In the genomic region with DNA sequence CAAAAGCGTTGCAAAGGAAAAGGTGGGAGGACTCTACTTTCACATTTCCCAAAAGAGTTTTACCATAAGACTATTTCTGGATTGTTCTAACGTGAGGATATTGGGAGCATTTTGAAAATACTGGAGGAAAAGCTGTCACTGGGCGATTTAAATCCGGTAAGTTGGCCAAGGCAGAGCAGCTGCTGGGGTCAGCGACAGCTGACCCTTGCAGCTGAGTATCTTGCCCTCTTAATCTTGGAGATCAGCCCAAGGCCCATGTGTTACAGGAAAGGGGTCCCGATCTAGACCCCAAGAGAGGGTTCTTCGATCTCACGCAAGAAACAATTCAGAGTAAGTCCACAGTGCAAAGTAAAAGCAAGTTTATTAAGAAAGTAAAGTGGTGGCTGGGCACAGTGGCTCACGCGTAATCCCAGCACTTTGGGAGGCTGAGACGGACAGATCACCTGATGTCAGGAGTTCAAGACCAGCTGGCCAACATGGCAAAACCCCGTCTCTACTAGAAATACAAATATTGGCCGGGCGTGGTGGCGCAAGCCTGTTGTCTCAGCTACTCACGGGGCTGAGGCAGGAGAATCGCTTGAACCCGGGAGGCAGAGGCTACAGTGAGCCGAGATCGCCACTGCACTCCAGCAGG, we compare ENCODE assay signal across 8 cellular contexts. TPM values are rescaled to one million over a fixed set of nuclear protein-coding genes. Genes with fewer than 3 reads are reported as not detected.
A peak's percentile ranks its signal among the peaks of the same experiment; 100 is the strongest.
DNase-seq lines count a peak whose midpoint lies in the region; ATAC-seq and TF ChIP-seq lines count a peak whose summit lies in the region.

No MANE protein-coding gene starts in this region.

- TF ChIP-seq CTCF in AG04449 (IDR thresholded peaks at IDR 0.05; ENCODE audit: insufficient read depth, low read length, missing control alignments) (no peak), KMS-11 (conservative IDR thresholded peaks at IDR 0.05; ENCODE audit: low read depth, low read length) (no peak), dorsolateral prefrontal cortex (IDR thresholded peaks at IDR 0.05 in 54 of 56, conservative IDR thresholded peaks at IDR 0.05 in 2 of 56; ENCODE audit: low read depth in 1 of 56, partially characterized antibody in 56 of 56) (no peak)

- H3K27ac ChIP-seq in KMS-11 = peak overlapping the region; percentile 61
- peak overlapping the region; percentile 83 to 100 (median 99) for H3K27ac ChIP-seq in dorsolateral prefrontal cortex
- H3K27ac ChIP-seq in muscle layer of colon (ENCODE audit: low read depth, low read length) = peak overlapping the region; percentile 66

- peaks cover 32% of the 10 kb centered on the region for H3K79me2 ChIP-seq in KMS-11 (ENCODE audit: insufficient read depth, low read depth)

- H3K27me3 ChIP-seq in KMS-11 (ENCODE audit: insufficient read depth, low read depth) (no peaks in the 10 kb centered on the region), dorsolateral prefrontal cortex (no peaks in the 10 kb centered on the region), muscle layer of colon (ENCODE audit: control insufficient read depth in 1 of 2, insufficient read depth in 2 of 2, low read length in 2 of 2) (no peaks in the 10 kb centered on the region)

- no peak for DNase-seq in AG04449 (ENCODE audit: low read depth, low spot score)
- DNase-seq in dorsolateral prefrontal cortex = peak in 5 of 10 donors; percentile 35 to 58 (median 46)
- no peak for DNase-seq in KBM-7
- no peak for DNase-seq in HUDEP-2 (lab: John Stamatoyannopoulos, UW; ENCODE audit: unreplicated experiment in 76 of 76)
- DNase-seq in AG20443 (ENCODE audit: low spot score) = no peak

- H3K36me3 ChIP-seq in KMS-11 (ENCODE audit: insufficient read depth) = no peaks in the 10 kb centered on the region
- no peaks in the 10 kb centered on the region for H3K36me3 ChIP-seq in muscle layer of colon (ENCODE audit: insufficient read depth, low read length)

- H3K4me3 ChIP-seq in AG04449 (ENCODE audit: low read depth, low read length) (peak overlapping the region; percentile 64), KMS-11 (IDR thresholded peaks at IDR 0.05; ENCODE audit: insufficient read depth, low read depth, low read length) (peak overlapping the region; percentile 90), dorsolateral prefrontal cortex (peak overlapping the region; percentile 61 to 99 (median 88)), muscle layer of colon (ENCODE audit: low read depth in 1 of 2, low read length in 2 of 2) (peak overlapping the region; percentile 75 to 76)

- no peaks in the 10 kb centered on the region for H4K20me1 ChIP-seq in KMS-11 (ENCODE audit: insufficient read depth)

- H3K9ac ChIP-seq in KMS-11 = peak overlapping the region; percentile 77; the same call in 1 of the 2 replicates
- H3K9ac ChIP-seq in muscle layer of colon (ENCODE audit: low read length) = peak overlapping the region; percentile 43

- peak overlapping the region; percentile 79 for H3K4me2 ChIP-seq in KMS-11

- intact Hi-C loops in dorsolateral prefrontal cortex (cut with DNase I) = loop anchor here (1.0 to 10.0 kb wide), 10 partner anchors 13 to 187 kb away; a partner anchor contains a TSS

- H3K4me1 ChIP-seq in KMS-11 (ENCODE audit: low read depth, poor library complexity, severe bottlenecking) (peaks cover 42% of the 10 kb centered on the region), muscle layer of colon (ENCODE audit: insufficient read depth, low read length) (peaks cover 38% of the 10 kb centered on the region)

- H3K9me3 ChIP-seq in muscle layer of colon (ENCODE audit: low read length) = no peaks in the 10 kb centered on the region

- in situ Hi-C loops in KBM-7 (cut with MboI; ENCODE audit: low pct_unique_long_range_greater_than_20kb, low sequenced_read_pairs) = no loop called here

- POLR2A ChIA-PET in AG04449 (lab: Yijun Ruan, JAX) = interaction anchor here (0.7 to 2.8 kb wide), 4 partner anchors 15 to 26 kb away, joined by 3 to 7 read pairs (median 4); no protein-coding TSS in a partner anchor

- ATAC-seq in HG02610 (IDR thresholded peaks at IDR 0.05; ENCODE audit: unreplicated experiment) = no peak

- CTCF ChIA-PET in AG04449 (lab: Yijun Ruan, JAX) = interaction anchor here (0.6 to 7.9 kb wide), 46 partner anchors 7 to 216 kb away, joined by 3 to 100 read pairs (median 5); a partner anchor contains a TSS

- peak overlapping the region; percentile 99 for H2AFZ ChIP-seq in KMS-11 (ENCODE audit: low read depth)

RNA-seq across cellular contexts. Expression of a gene that starts 1.0 kb away (rescaled TPM):
- total RNA-seq in dorsolateral prefrontal cortex = 100 to 1,000 TPM in 11 of 120 experiments, 10 to 100 TPM in 109; 56.0 to 109 (median 86.7) TPM
